14 cellular contexts compared by ENCODE assay signal in the genomic region with DNA sequence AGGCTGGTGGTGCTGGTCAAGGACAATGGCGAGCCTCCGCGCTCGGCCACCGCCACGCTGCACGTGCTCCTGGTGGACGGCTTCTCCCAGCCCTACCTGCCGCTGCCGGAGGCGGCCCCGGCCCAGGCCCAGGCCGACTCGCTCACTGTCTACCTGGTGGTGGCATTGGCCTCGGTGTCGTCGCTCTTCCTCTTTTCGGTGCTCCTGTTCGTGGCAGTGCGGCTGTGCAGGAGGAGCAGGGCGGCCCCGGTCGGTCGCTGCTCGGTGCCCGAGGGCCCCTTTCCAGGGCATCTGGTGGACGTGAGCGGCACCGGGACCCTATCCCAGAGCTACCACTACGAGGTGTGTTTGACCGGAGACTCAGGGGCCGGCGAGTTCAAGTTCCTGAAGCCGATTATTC. TPM values are rescaled to one million over a fixed set of nuclear protein-coding genes. Genes with fewer than 3 reads are reported as not detected.
"Had no signal": no experiment of that assay in that cellular context is flagged by ENCODE, and none has a peak within 500 bp of the region (broad histone marks: within the 10 kb centered on the region; RNA-seq: fewer than 3 reads in every experiment).

No MANE protein-coding gene starts in this region.

RNA-seq across cellular contexts. Expression of a gene that starts 2.3 kb away (rescaled TPM):
- total RNA-seq: activated B cell treated with CpG ODN at 0.5 μM for 24 hours; activated CD4-positive, alpha-beta memory T cell treated with anti-CD3 and anti-CD28 coated beads for 36 hours; activated CD4-positive, alpha-beta memory T cell treated with anti-CD3 and anti-CD28 coated beads, Interleukin-2, amount 10 ng/mL, durations not matched to agents 7 days and 5 days; activated CD4-positive, alpha-beta T cell treated with anti-CD3 and anti-CD28 coated beads for 36 hours; activated CD4-positive, alpha-beta T cell treated with anti-CD3 and anti-CD28 coated beads, Interleukin-2, amount 10 ng/mL, durations not matched to agents 24 days and 14 days; activated CD4-positive, alpha-beta T cell treated with anti-CD3 and anti-CD28 coated beads, Interleukin-2, amount 10 ng/mL, durations not matched to agents 7 days and 5 days; activated CD8-positive, alpha-beta memory T cell treated with anti-CD3 and anti-CD28 coated beads for 36 hours; activated CD8-positive, alpha-beta memory T cell treated with anti-CD3 and anti-CD28 coated beads, Interleukin-2, amount 10 ng/mL, durations not matched to agents 7 days and 5 days; activated CD8-positive, alpha-beta T cell treated with anti-CD3 and anti-CD28 coated beads for 36 hours; activated CD8-positive, alpha-beta T cell treated with anti-CD3 and anti-CD28 coated beads, Interleukin-2, amount 10 ng/mL, durations not matched to agents 7 days and 5 days; T-helper 1 cell treated with Interleukin-12 subunit alpha and Interleukin-12 subunit beta and Interleukin-4 antibody, amounts not matched to agents 30 ng/mL and 1 ng/mL, for 36 hours; T-helper 2 cell treated with Interferon-gamma antibody and Interleukin-4, amounts not matched to agents 100 ng/mL and 5 ng/mL, for 36 hours had no signal

RNA-seq across cellular contexts. Expression of a gene that starts 12.5 kb away (rescaled TPM):
- total RNA-seq: activated B cell treated with CpG ODN at 0.5 μM for 24 hours; activated CD4-positive, alpha-beta memory T cell treated with anti-CD3 and anti-CD28 coated beads for 36 hours; activated CD4-positive, alpha-beta memory T cell treated with anti-CD3 and anti-CD28 coated beads, Interleukin-2, amount 10 ng/mL, durations not matched to agents 7 days and 5 days; activated CD4-positive, alpha-beta T cell treated with anti-CD3 and anti-CD28 coated beads for 36 hours; activated CD4-positive, alpha-beta T cell treated with anti-CD3 and anti-CD28 coated beads, Interleukin-2, amount 10 ng/mL, durations not matched to agents 24 days and 14 days; activated CD4-positive, alpha-beta T cell treated with anti-CD3 and anti-CD28 coated beads, Interleukin-2, amount 10 ng/mL, durations not matched to agents 7 days and 5 days; activated CD8-positive, alpha-beta memory T cell treated with anti-CD3 and anti-CD28 coated beads for 36 hours; activated CD8-positive, alpha-beta memory T cell treated with anti-CD3 and anti-CD28 coated beads, Interleukin-2, amount 10 ng/mL, durations not matched to agents 7 days and 5 days; activated CD8-positive, alpha-beta T cell treated with anti-CD3 and anti-CD28 coated beads for 36 hours; activated CD8-positive, alpha-beta T cell treated with anti-CD3 and anti-CD28 coated beads, Interleukin-2, amount 10 ng/mL, durations not matched to agents 7 days and 5 days; T-cell; T-helper 1 cell treated with Interleukin-12 subunit alpha and Interleukin-12 subunit beta and Interleukin-4 antibody, amounts not matched to agents 30 ng/mL and 1 ng/mL, for 36 hours; T-helper 17 cell; T-helper 2 cell treated with Interferon-gamma antibody and Interleukin-4, amounts not matched to agents 100 ng/mL and 5 ng/mL, for 36 hours had no signal

RNA-seq across cellular contexts. Expression of a gene that starts 15.7 kb away (rescaled TPM):
- total RNA-seq: activated B cell treated with CpG ODN at 0.5 μM for 24 hours; activated CD4-positive, alpha-beta memory T cell treated with anti-CD3 and anti-CD28 coated beads for 36 hours; activated CD4-positive, alpha-beta memory T cell treated with anti-CD3 and anti-CD28 coated beads, Interleukin-2, amount 10 ng/mL, durations not matched to agents 7 days and 5 days; activated CD4-positive, alpha-beta T cell treated with anti-CD3 and anti-CD28 coated beads for 36 hours; activated CD4-positive, alpha-beta T cell treated with anti-CD3 and anti-CD28 coated beads, Interleukin-2, amount 10 ng/mL, durations not matched to agents 24 days and 14 days; activated CD4-positive, alpha-beta T cell treated with anti-CD3 and anti-CD28 coated beads, Interleukin-2, amount 10 ng/mL, durations not matched to agents 7 days and 5 days; activated CD8-positive, alpha-beta memory T cell treated with anti-CD3 and anti-CD28 coated beads for 36 hours; activated CD8-positive, alpha-beta memory T cell treated with anti-CD3 and anti-CD28 coated beads, Interleukin-2, amount 10 ng/mL, durations not matched to agents 7 days and 5 days; activated CD8-positive, alpha-beta T cell treated with anti-CD3 and anti-CD28 coated beads for 36 hours; activated CD8-positive, alpha-beta T cell treated with anti-CD3 and anti-CD28 coated beads, Interleukin-2, amount 10 ng/mL, durations not matched to agents 7 days and 5 days; T-cell; T-helper 1 cell treated with Interleukin-12 subunit alpha and Interleukin-12 subunit beta and Interleukin-4 antibody, amounts not matched to agents 30 ng/mL and 1 ng/mL, for 36 hours; T-helper 17 cell; T-helper 2 cell treated with Interferon-gamma antibody and Interleukin-4, amounts not matched to agents 100 ng/mL and 5 ng/mL, for 36 hours had no signal

RNA-seq across cellular contexts. Expression of a gene that starts 35.1 kb away (rescaled TPM):
- total RNA-seq: activated B cell treated with CpG ODN at 0.5 μM for 24 hours; activated CD4-positive, alpha-beta memory T cell treated with anti-CD3 and anti-CD28 coated beads for 36 hours; activated CD4-positive, alpha-beta memory T cell treated with anti-CD3 and anti-CD28 coated beads, Interleukin-2, amount 10 ng/mL, durations not matched to agents 7 days and 5 days; activated CD4-positive, alpha-beta T cell treated with anti-CD3 and anti-CD28 coated beads for 36 hours; activated CD4-positive, alpha-beta T cell treated with anti-CD3 and anti-CD28 coated beads, Interleukin-2, amount 10 ng/mL, durations not matched to agents 24 days and 14 days; activated CD4-positive, alpha-beta T cell treated with anti-CD3 and anti-CD28 coated beads, Interleukin-2, amount 10 ng/mL, durations not matched to agents 7 days and 5 days; activated CD8-positive, alpha-beta memory T cell treated with anti-CD3 and anti-CD28 coated beads for 36 hours; activated CD8-positive, alpha-beta memory T cell treated with anti-CD3 and anti-CD28 coated beads, Interleukin-2, amount 10 ng/mL, durations not matched to agents 7 days and 5 days; activated CD8-positive, alpha-beta T cell treated with anti-CD3 and anti-CD28 coated beads for 36 hours; activated CD8-positive, alpha-beta T cell treated with anti-CD3 and anti-CD28 coated beads, Interleukin-2, amount 10 ng/mL, durations not matched to agents 7 days and 5 days; T-cell; T-helper 1 cell treated with Interleukin-12 subunit alpha and Interleukin-12 subunit beta and Interleukin-4 antibody, amounts not matched to agents 30 ng/mL and 1 ng/mL, for 36 hours; T-helper 17 cell; T-helper 2 cell treated with Interferon-gamma antibody and Interleukin-4, amounts not matched to agents 100 ng/mL and 5 ng/mL, for 36 hours had no signal

RNA-seq across cellular contexts. Expression of a gene that starts 37.1 kb away (rescaled TPM):
- total RNA-seq: activated B cell treated with CpG ODN at 0.5 μM for 24 hours; activated CD4-positive, alpha-beta memory T cell treated with anti-CD3 and anti-CD28 coated beads for 36 hours; activated CD4-positive, alpha-beta memory T cell treated with anti-CD3 and anti-CD28 coated beads, Interleukin-2, amount 10 ng/mL, durations not matched to agents 7 days and 5 days; activated CD4-positive, alpha-beta T cell treated with anti-CD3 and anti-CD28 coated beads for 36 hours; activated CD4-positive, alpha-beta T cell treated with anti-CD3 and anti-CD28 coated beads, Interleukin-2, amount 10 ng/mL, durations not matched to agents 24 days and 14 days; activated CD4-positive, alpha-beta T cell treated with anti-CD3 and anti-CD28 coated beads, Interleukin-2, amount 10 ng/mL, durations not matched to agents 7 days and 5 days; activated CD8-positive, alpha-beta memory T cell treated with anti-CD3 and anti-CD28 coated beads for 36 hours; activated CD8-positive, alpha-beta memory T cell treated with anti-CD3 and anti-CD28 coated beads, Interleukin-2, amount 10 ng/mL, durations not matched to agents 7 days and 5 days; activated CD8-positive, alpha-beta T cell treated with anti-CD3 and anti-CD28 coated beads for 36 hours; activated CD8-positive, alpha-beta T cell treated with anti-CD3 and anti-CD28 coated beads, Interleukin-2, amount 10 ng/mL, durations not matched to agents 7 days and 5 days; T-helper 1 cell treated with Interleukin-12 subunit alpha and Interleukin-12 subunit beta and Interleukin-4 antibody, amounts not matched to agents 30 ng/mL and 1 ng/mL, for 36 hours; T-helper 17 cell; T-helper 2 cell treated with Interferon-gamma antibody and Interleukin-4, amounts not matched to agents 100 ng/mL and 5 ng/mL, for 36 hours had no signal
